ENCODE assay signal across 28 cellular contexts in genomic region chr17:261640-262039, GRCh38.
"Had no signal": no experiment of that assay in that cellular context is flagged by ENCODE, and none has a peak within 500 bp of the region (broad histone marks: within the 10 kb centered on the region; RNA-seq: fewer than 3 reads in every experiment).

No MANE protein-coding gene starts in this region.

- H3K27me3 ChIP-seq: esophagus squamous epithelium, left lung, pancreas, uterus had no signal

- DNase-seq: activated CD4-positive, alpha-beta memory T cell treated with anti-CD3 and anti-CD28 coated beads for 36 hours; activated CD4-positive, alpha-beta T cell treated with anti-CD3 and anti-CD28 coated beads, Interleukin-2, amount 10 ng/mL, durations not matched to agents 24 days and 14 days; activated CD4-positive, CD25-positive, alpha-beta regulatory T cell treated with anti-CD3 and anti-CD28 coated beads, Interleukin-2, amount 50 U/mL, for 72 hours; activated naive CD4-positive, alpha-beta T cell treated with anti-CD3 and anti-CD28 coated beads for 36 hours; activated naive CD8-positive, alpha-beta T cell treated with anti-CD3 and anti-CD28 coated beads for 36 hours; activated T-cell treated with anti-CD3 and anti-CD28 coated beads, Interleukin-2, amount 50 U/mL, for 1 hour; amniotic stem cell; brain microvascular endothelial cell; caudate nucleus; cortex of kidney; esophagus squamous epithelium; foreskin melanocyte; hypothalamus; left lung; midbrain; psoas muscle; stimulated activated CD4-positive, alpha-beta T cell treated with anti-CD3 and anti-CD28 coated beads, Interleukin-12 subunit alpha, Interleukin-12 subunit beta, amount 100 ng/mL, for 4 hours; stimulated activated CD4-positive, alpha-beta T cell treated with anti-CD3 and anti-CD28 coated beads, Interleukin-4, amount 100 ng/mL, for 1 hour; stimulated activated naive CD8-positive, alpha-beta T cell treated with anti-CD3 and anti-CD28 coated beads, Interleukin-15, Interleukin-2, amounts not matched to agents 100 U/mL and 50 U/mL, for 24 hours; T-helper 2 cell had no signal

- H3K27ac Mint-ChIP-seq: activated CD4-positive, alpha-beta memory T cell treated with anti-CD3 and anti-CD28 coated beads for 36 hours; activated CD4-positive, alpha-beta T cell treated with anti-CD3 and anti-CD28 coated beads, Interleukin-2, amount 10 ng/mL, durations not matched to agents 24 days and 14 days; activated naive CD4-positive, alpha-beta T cell treated with anti-CD3 and anti-CD28 coated beads for 36 hours; activated naive CD8-positive, alpha-beta T cell treated with anti-CD3 and anti-CD28 coated beads for 36 hours; activated T-helper 1 cell treated with anti-CD3 and anti-CD28 coated beads, Interleukin-12 subunit alpha, Interleukin-12 subunit beta, Interleukin-2, Interleukin-4 antibody, amounts not matched to agents 30 ng/mL and 10 ng/mL and 1 ng/mL, durations not matched to agents 14 hours and 24 hours and 36 hours; memory B cell; naive thymus-derived CD4-positive, alpha-beta T cell; type B pancreatic cell had no signal

- ATAC-seq: left lung; naive thymus-derived CD4-positive, alpha-beta T cell; psoas muscle; stimulated activated naive CD8-positive, alpha-beta T cell treated with anti-CD3 and anti-CD28 coated beads, Interleukin-15, Interleukin-2, amounts not matched to agents 100 U/mL and 50 U/mL, for 24 hours had no signal

- H3K4me3 Mint-ChIP-seq: activated CD4-positive, alpha-beta memory T cell treated with anti-CD3 and anti-CD28 coated beads for 36 hours; activated CD4-positive, alpha-beta T cell treated with anti-CD3 and anti-CD28 coated beads, Interleukin-2, amount 10 ng/mL, durations not matched to agents 24 days and 14 days; activated naive CD4-positive, alpha-beta T cell treated with anti-CD3 and anti-CD28 coated beads for 36 hours; activated naive CD8-positive, alpha-beta T cell treated with anti-CD3 and anti-CD28 coated beads for 36 hours; activated T-helper 1 cell treated with anti-CD3 and anti-CD28 coated beads, Interleukin-12 subunit alpha, Interleukin-12 subunit beta, Interleukin-2, Interleukin-4 antibody, amounts not matched to agents 30 ng/mL and 10 ng/mL and 1 ng/mL, durations not matched to agents 14 hours and 24 hours and 36 hours; memory B cell; naive thymus-derived CD4-positive, alpha-beta T cell; type B pancreatic cell had no signal

- H3K4me3 ChIP-seq: esophagus squamous epithelium, left lung, pancreas, psoas muscle, thoracic aorta, uterus had no signal

- H3K27me3 Mint-ChIP-seq: activated CD4-positive, alpha-beta T cell treated with anti-CD3 and anti-CD28 coated beads, Interleukin-2, amount 10 ng/mL, durations not matched to agents 24 days and 14 days; type B pancreatic cell had no signal

- H3K9me3 Mint-ChIP-seq: activated CD4-positive, alpha-beta memory T cell treated with anti-CD3 and anti-CD28 coated beads for 36 hours; activated CD4-positive, alpha-beta T cell treated with anti-CD3 and anti-CD28 coated beads, Interleukin-2, amount 10 ng/mL, durations not matched to agents 24 days and 14 days; activated naive CD4-positive, alpha-beta T cell treated with anti-CD3 and anti-CD28 coated beads for 36 hours; activated naive CD8-positive, alpha-beta T cell treated with anti-CD3 and anti-CD28 coated beads for 36 hours; activated T-helper 1 cell treated with anti-CD3 and anti-CD28 coated beads, Interleukin-12 subunit alpha, Interleukin-12 subunit beta, Interleukin-2, Interleukin-4 antibody, amounts not matched to agents 30 ng/mL and 10 ng/mL and 1 ng/mL, durations not matched to agents 14 hours and 24 hours and 36 hours had no signal

- H3K4me1 Mint-ChIP-seq: activated CD4-positive, alpha-beta T cell treated with anti-CD3 and anti-CD28 coated beads, Interleukin-2, amount 10 ng/mL, durations not matched to agents 24 days and 14 days; memory B cell had no signal

- H3K36me3 Mint-ChIP-seq: activated CD4-positive, alpha-beta memory T cell treated with anti-CD3 and anti-CD28 coated beads for 36 hours; activated naive CD8-positive, alpha-beta T cell treated with anti-CD3 and anti-CD28 coated beads for 36 hours had no signal

- H3K36me3 ChIP-seq: brain microvascular endothelial cell, thoracic aorta, uterus had no signal

- H3K4me1 ChIP-seq: pancreas, uterus had no signal

- H3K9me3 ChIP-seq: esophagus squamous epithelium, left lung, pancreas, psoas muscle, thoracic aorta, uterus had no signal

- H3K27ac ChIP-seq: brain microvascular endothelial cell, epithelial cell of prostate, left lung, pancreas, psoas muscle, thoracic aorta had no signal
